11 cellular contexts compared by ENCODE assay signal in genomic region chr12:112716099-112717093, GRCh38.
A peak's percentile ranks its signal among the peaks of the same experiment; 100 is the strongest.
DNase-seq lines count a peak whose midpoint lies in the region; ATAC-seq, FAIRE-seq and TF ChIP-seq lines count a peak whose summit lies in the region.
"Had no signal": no experiment of that assay in that cellular context is flagged by ENCODE, and none has a peak within 500 bp of the region (broad histone marks: within the 10 kb centered on the region; RNA-seq: fewer than 3 reads in every experiment).

No MANE protein-coding gene starts in this region.

- H4K20me1 ChIP-seq in H1 (replicated peaks in 1 of 2; ENCODE audit: control insufficient read depth in 1 of 2, insufficient read depth in 2 of 2, low read length in 2 of 2): no peaks in the 10 kb centered on the region

- ATAC-seq in GM19035 (IDR thresholded peaks at IDR 0.05; ENCODE audit: unreplicated experiment) (no peak), GM19463 (IDR thresholded peaks at IDR 0.05; ENCODE audit: unreplicated experiment) (no peak)

- H3K79me2 ChIP-seq in H1 (ENCODE audit: control insufficient read depth in 1 of 2, insufficient read depth in 2 of 2, low read length in 2 of 2): no peaks in the 10 kb centered on the region

- WGBS in H1 (ENCODE audit: extremely low coverage in 1 of 2, insufficient coverage in 1 of 2, insufficient read length in 1 of 2, insufficient replicate concordance in 2 of 2, low coverage in 1 of 2, low lambda C conversion rate in 2 of 2, missing lambda C conversion rate in 1 of 2), 2 experiments: 82% methylated on average over 11 of the region's 11 CpGs; no CpG with 5 or more reads in 1 of the 2 experiments

- no peak overlapping the region for H4K8ac ChIP-seq in H1 (ENCODE audit: extremely low read depth, insufficient read depth, low read length)

- no peak overlapping the region for H2BK5ac ChIP-seq in H1 (ENCODE audit: low read depth, low read length)

- no peak overlapping the region for H3K4me3 ChIP-seq in H1 (ENCODE audit: extremely low read depth in 1 of 4, insufficient read depth in 2 of 4, low read depth in 3 of 4, low read length in 4 of 4)
- H3K4me3 ChIP-seq: upper lobe of left lung had no signal

- no peak overlapping the region for H3K14ac ChIP-seq in H1 (ENCODE audit: insufficient read length)

- no peak overlapping the region for H3K27ac ChIP-seq in H1 (ENCODE audit: low read depth, low read length)
- H3K27ac ChIP-seq: upper lobe of left lung had no signal

- peak overlapping the region; percentile 100 for H2AFZ ChIP-seq in H1 (ENCODE audit: low read length)

- H4K91ac ChIP-seq in H1 (replicated peaks; ENCODE audit: insufficient read length, low read length): no peak overlapping the region

- H3K9ac ChIP-seq in H1 (replicated peaks in 1 of 4; ENCODE audit: extremely low read depth in 1 of 4, low read depth in 3 of 4, low read length in 3 of 4): no peak overlapping the region

- no peaks in the 10 kb centered on the region for H3K9me3 ChIP-seq in H1 (ENCODE audit: insufficient read depth in 2 of 2, low read depth in 1 of 2, low read length in 1 of 2)
- H3K9me3 ChIP-seq: upper lobe of left lung had no signal

- DNase-seq in NCI-H2227 (lab: John Stamatoyannopoulos, UW; ENCODE audit: unreplicated experiment) (peak; percentile 29), NCI-H2227 treated with DMSO at 0.1 percent for 48 hours (lab: John Stamatoyannopoulos, UW) (no peak), NCI-H69 (lab: John Stamatoyannopoulos, UW) (peak; percentile 35), H1 (ENCODE audit: low read depth in 1 of 2, low spot score in 2 of 2) (peak in 1 of 2 experiments; percentile 60), pons (ENCODE audit: low spot score) (peak; percentile 39)
- DNase-seq in activated CD8-positive, alpha-beta memory T cell treated with anti-CD3 and anti-CD28 coated beads, Interleukin-2, amount 50 U/mL, for 4 hours: no peak
- DNase-seq: kidney glomerular epithelial cell, NCI-H2107, upper lobe of left lung had no signal

- H3K4ac ChIP-seq in H1 (replicated peaks; ENCODE audit: insufficient read length, low read depth, low read length): no peak overlapping the region

- peak; percentile 94 for FAIRE-seq in H1 (lab: Jason Lieb, UNC)

- no peak overlapping the region for H2BK20ac ChIP-seq in H1 (ENCODE audit: low read length)

- TF ChIP-seq EP300 in H1 (IDR thresholded peaks at IDR 0.05; ENCODE audit: borderline replicate concordance in 1 of 2, low read depth in 2 of 2, low read length in 2 of 2): no peak

- H3K79me1 ChIP-seq in H1 (ENCODE audit: low read depth, low read length): no peaks in the 10 kb centered on the region

- peak overlapping the region in 1 of 2 experiments; percentile 17; a peak in 1 of 4 replicates for H3K4me2 ChIP-seq in H1 (ENCODE audit: insufficient read depth in 1 of 2, low read depth in 2 of 2, low read length in 2 of 2)

- H2AK5ac ChIP-seq in H1 (ENCODE audit: low read depth, low read length): no peak overlapping the region

- H4K5ac ChIP-seq in H1 (ENCODE audit: insufficient read length, low read depth, low read length): no peak overlapping the region

- peaks cover 0 to 3% (median 0%) of the 10 kb centered on the region in 4 experiments; a peak in 1 of 7 replicates for H3K4me1 ChIP-seq in H1 (replicated peaks in 1 of 4; ENCODE audit: control insufficient read depth in 3 of 4, insufficient read depth in 4 of 4, low read length in 3 of 4)
- H3K4me1 ChIP-seq: upper lobe of left lung had no signal

- H3K27me3 ChIP-seq in H1 (replicated peaks in 1 of 4; ENCODE audit: control insufficient read depth in 3 of 4, extremely low read depth in 1 of 4, insufficient read depth in 3 of 4, low read length in 3 of 4): no peaks in the 10 kb centered on the region
- H3K27me3 ChIP-seq: upper lobe of left lung had no signal

- TF ChIP-seq POLR2A in H1 (IDR thresholded peaks at IDR 0.05; ENCODE audit: control extremely low read depth in 1 of 2, low read depth in 2 of 2, low read length in 2 of 2): no peak

- no peak overlapping the region for H3K18ac ChIP-seq in H1 (ENCODE audit: extremely low read depth, low read length)

- CTCF ChIA-PET in H1 (lab: Charles Lee; ENCODE audit: partially characterized antibody): interaction anchor here (1.0 kb wide), 1 partner anchor 9 kb away, joined by 4 read pairs; no protein-coding TSS in a partner anchor

- TF ChIP-seq RAD21 in H1 (IDR thresholded peaks at IDR 0.05 in 1 of 2, conservative IDR thresholded peaks at IDR 0.05 in 1 of 2; ENCODE audit: low read depth in 2 of 2, low read length in 2 of 2): no peak

- no peak overlapping the region for H2BK15ac ChIP-seq in H1 (ENCODE audit: low read length)

- H3K36me3 ChIP-seq in H1 (ENCODE audit: control insufficient read depth in 2 of 4, insufficient read depth in 4 of 4, low read length in 3 of 4): no peaks in the 10 kb centered on the region; a peak in 1 of 8 replicates
- H3K36me3 ChIP-seq: upper lobe of left lung had no signal

- no peak overlapping the region for H3K23ac ChIP-seq in H1 (ENCODE audit: insufficient read length)

- no peak overlapping the region for H3K56ac ChIP-seq in H1 (replicated peaks; ENCODE audit: insufficient read length, low read depth, low read length)

- H2BK120ac ChIP-seq in H1 (replicated peaks; ENCODE audit: low read depth, low read length): no peak overlapping the region

- H2BK12ac ChIP-seq in H1 (ENCODE audit: low read depth, low read length): no peak overlapping the region

- POLR2A ChIA-PET in H1 (lab: Charles Lee; ENCODE audit: partially characterized antibody): interaction anchor here (0.6 kb wide), 1 partner anchor 101 kb away, joined by 3 read pairs; no protein-coding TSS in a partner anchor

- H3K23me2 ChIP-seq in H1 (ENCODE audit: low read depth, low read length): no peaks in the 10 kb centered on the region

- TF ChIP-seq CTCF in H1 (IDR thresholded peaks at IDR 0.05; ENCODE audit: control extremely low read depth in 1 of 3, insufficient read depth in 1 of 3, low read depth in 1 of 3, low read length in 3 of 3): no peak

TF ChIP-seq in H1, 55 proteins besides CTCF, POLR2A, EP300 and RAD21 (continues in another document):
- TF ChIP-seq TBP (IDR thresholded peaks at IDR 0.05; ENCODE audit: low read depth, low read length): no peak
- TF ChIP-seq SRF (IDR thresholded peaks at IDR 0.05; ENCODE audit: low read depth, low read length): no peak
- no peak for TF ChIP-seq BCL11A (IDR thresholded peaks at IDR 0.05; ENCODE audit: low read depth in 2 of 2, low read length in 2 of 2)
- no peak for TF ChIP-seq TAF1 (IDR thresholded peaks at IDR 0.05; ENCODE audit: low read depth, low read length)
- no peak for TF ChIP-seq SIN3A (conservative IDR thresholded peaks at IDR 0.05 in 1 of 2, IDR thresholded peaks at IDR 0.05 in 1 of 2; ENCODE audit: low read depth in 1 of 2, low read length in 2 of 2)
- no peak for TF ChIP-seq ATF2 (IDR thresholded peaks at IDR 0.05; ENCODE audit: low read length)
- TF ChIP-seq ASH2L (IDR thresholded peaks at IDR 0.05; ENCODE audit: low read length): no peak
- no peak for TF ChIP-seq EGR1 (IDR thresholded peaks at IDR 0.05; ENCODE audit: borderline replicate concordance, low read depth, low read length)
- TF ChIP-seq EZH2 (IDR thresholded peaks at IDR 0.05; ENCODE audit: low read depth, low read length, severe bottlenecking): no peak
- TF ChIP-seq JUN (IDR thresholded peaks at IDR 0.05; ENCODE audit: low read depth, low read length): no peak
- TF ChIP-seq CTBP2 (IDR thresholded peaks at IDR 0.05; ENCODE audit: borderline replicate concordance, insufficient read depth, insufficient read length, low read length): no peak
- no peak for TF ChIP-seq TEAD4 (IDR thresholded peaks at IDR 0.05; ENCODE audit: low read depth, low read length)
- TF ChIP-seq ZNF274 (IDR thresholded peaks at IDR 0.05; ENCODE audit: borderline replicate concordance, extremely low read depth, low read length): no peak
- TF ChIP-seq HDAC6 (IDR thresholded peaks at IDR 0.05; ENCODE audit: low read depth, low read length): no peak
- TF ChIP-seq CHD2 (IDR thresholded peaks at IDR 0.05; ENCODE audit: low read length): peak; percentile 75
- no peak for TF ChIP-seq KDM1A (IDR thresholded peaks at IDR 0.05; ENCODE audit: borderline replicate concordance, low read length)
- no peak for TF ChIP-seq NRF1 (IDR thresholded peaks at IDR 0.05; ENCODE audit: low read depth, low read length)
- TF ChIP-seq SIX5 (IDR thresholded peaks at IDR 0.05; ENCODE audit: low read depth, low read length): peak; percentile 92
- no peak for TF ChIP-seq POLR2AphosphoS5 (IDR thresholded peaks at IDR 0.05; ENCODE audit: low read depth, low read length)
- TF ChIP-seq CEBPB (IDR thresholded peaks at IDR 0.05; ENCODE audit: low read depth, low read length): no peak
- TF ChIP-seq HDAC2 (IDR thresholded peaks at IDR 0.05; ENCODE audit: borderline replicate concordance in 1 of 2, low read depth in 2 of 2, low read length in 2 of 2): no peak
- no peak for TF ChIP-seq GABPA (IDR thresholded peaks at IDR 0.05; ENCODE audit: borderline replicate concordance, insufficient read depth, low read length)
- no peak for TF ChIP-seq E2F6 (IDR thresholded peaks at IDR 0.05)
- no peak for TF ChIP-seq KDM4A (IDR thresholded peaks at IDR 0.05; ENCODE audit: low read depth, low read length, severe bottlenecking)
- TF ChIP-seq CHD1 (IDR thresholded peaks at IDR 0.05; ENCODE audit: low read depth, low read length): no peak
- TF ChIP-seq TCF12 (IDR thresholded peaks at IDR 0.05; ENCODE audit: low read depth, low read length): no peak
- TF ChIP-seq SP1 (IDR thresholded peaks at IDR 0.05; ENCODE audit: low read depth, low read length): 0 out of 2 replicates have a peak, but pooled peaks have one; percentile 62
- no peak for TF ChIP-seq KDM5A (IDR thresholded peaks at IDR 0.05; ENCODE audit: low read length)

Comparison
In these comparisons a context has a peak if more than half of its experiments do, and no peak if none do; other contexts are left out.
1. DNase-seq: peak in NCI-H2227 (single experiment), NCI-H69 (single experiment) and pons (single experiment); none in NCI-H2227 treated with DMSO at 0.1 percent for 48 hours (single experiment) and activated CD8-positive, alpha-beta memory T cell treated with anti-CD3 and anti-CD28 coated beads, Interleukin-2, amount 50 U/mL, for 4 hours (single experiment).